1 cellular context compared by ENCODE assay signal in genomic region chr1:43524804-43525203, GRCh38.
A peak's percentile ranks its signal among the peaks of the same experiment; 100 is the strongest.
TF ChIP-seq lines count a peak whose summit lies in the region.

No MANE protein-coding gene starts in this region.

TF ChIP-seq in K562, 482 proteins besides CTCF, POLR2A, EP300 and RAD21 (continued from another document and continues in another):
- TF ChIP-seq TFE3 (CRISPR knock-in tag; IDR thresholded peaks at IDR 0.05), result no peak
- no peak for TF ChIP-seq DLX4 (CRISPR knock-in tag; IDR thresholded peaks at IDR 0.05)
- peak; percentile 32; the same call in 1 of the 2 replicates for TF ChIP-seq CBFA2T2 (conservative IDR thresholded peaks at IDR 0.05)
- no peak for TF ChIP-seq KAT8 (IDR thresholded peaks at IDR 0.05; ENCODE audit: low read depth)
- 0 out of 2 replicates have a peak, but pooled peaks have one; percentile 22 for TF ChIP-seq GABPB1 (CRISPR knock-in tag; IDR thresholded peaks at IDR 0.05)
- no peak for TF ChIP-seq NR1H2 (CRISPR knock-in tag; IDR thresholded peaks at IDR 0.05)
- no peak for TF ChIP-seq BCLAF1 (IDR thresholded peaks at IDR 0.05; ENCODE audit: borderline replicate concordance in 1 of 2, control insufficient read depth in 1 of 2, low read depth in 2 of 2, low read length in 1 of 2)
- TF ChIP-seq ZBTB7A (IDR thresholded peaks at IDR 0.05; ENCODE audit: borderline replicate concordance, control insufficient read depth, low read depth, low read length), result no peak
- no peak for TF ChIP-seq KAT2B (IDR thresholded peaks at IDR 0.05; ENCODE audit: low read depth, low read length)
- no peak for TF ChIP-seq HNRNPUL1 (IDR thresholded peaks at IDR 0.05; ENCODE audit: low read length)
- TF ChIP-seq SFPQ (IDR thresholded peaks at IDR 0.05; ENCODE audit: low read depth, low read length), result no peak
- TF ChIP-seq PRPF4 (IDR thresholded peaks at IDR 0.05; ENCODE audit: insufficient read depth, low read depth, low read length, poor library complexity, severe bottlenecking), result no peak
- TF ChIP-seq ZNF449 (CRISPR knock-in tag; IDR thresholded peaks at IDR 0.05), result no peak
- TF ChIP-seq ZNF384 (IDR thresholded peaks at IDR 0.05; ENCODE audit: low read depth, low read length), result no peak
- no peak for TF ChIP-seq HNRNPL (IDR thresholded peaks at IDR 0.05; ENCODE audit: low read depth, low read length)
- no peak for TF ChIP-seq E2F6 (IDR thresholded peaks at IDR 0.05; ENCODE audit: borderline replicate concordance in 1 of 2, extremely low read depth in 1 of 2, insufficient read depth in 1 of 2, insufficient read length in 1 of 2, low read depth in 1 of 2, low read length in 1 of 2, poor library complexity in 1 of 2, severe bottlenecking in 1 of 2)
- TF ChIP-seq CREB1 (IDR thresholded peaks at IDR 0.05), result no peak
- TF ChIP-seq CREB1 (CRISPR knock-in tag; IDR thresholded peaks at IDR 0.05), result peak; percentile 21; the same call in 1 of the 2 replicates
- peak; percentile 88; the same call in 1 of the 2 replicates for TF ChIP-seq RERE (CRISPR knock-in tag; IDR thresholded peaks at IDR 0.05; ENCODE audit: borderline replicate concordance)
- no peak for TF ChIP-seq SMARCE1 (IDR thresholded peaks at IDR 0.05)
- no peak for TF ChIP-seq ARID3A (IDR thresholded peaks at IDR 0.05; ENCODE audit: borderline replicate concordance, low read depth, low read length)
- no peak for TF ChIP-seq ZFX (CRISPR knock-in tag; IDR thresholded peaks at IDR 0.05)
- no peak for TF ChIP-seq JUND (IDR thresholded peaks at IDR 0.05; ENCODE audit: borderline replicate concordance, low read depth, low read length)
- TF ChIP-seq JUND (tag; IDR thresholded peaks at IDR 0.05; ENCODE audit: borderline replicate concordance, low read depth, low read length), result peak; percentile 49; the same call in 1 of the 3 replicates
- TF ChIP-seq ZNF57 (CRISPR knock-in tag; IDR thresholded peaks at IDR 0.05), result no peak
- TF ChIP-seq ZNF75A (CRISPR knock-in tag; IDR thresholded peaks at IDR 0.05), result no peak
- TF ChIP-seq ZZZ3 (IDR thresholded peaks at IDR 0.05), result no peak
- no peak for TF ChIP-seq SMAD4 (CRISPR knock-in tag; conservative IDR thresholded peaks at IDR 0.05)
- no peak for TF ChIP-seq BHLHE40 (IDR thresholded peaks at IDR 0.05; ENCODE audit: low read length)
- no peak for TF ChIP-seq ZNF778 (CRISPR knock-in tag; IDR thresholded peaks at IDR 0.05)
- TF ChIP-seq ATF6 (CRISPR knock-in tag; IDR thresholded peaks at IDR 0.05), result no peak
- TF ChIP-seq FOXP1 (CRISPR knock-in tag; IDR thresholded peaks at IDR 0.05), result no peak
- TF ChIP-seq TRIM25 (IDR thresholded peaks at IDR 0.05; ENCODE audit: borderline replicate concordance), result no peak
- no peak for TF ChIP-seq RBM25 (IDR thresholded peaks at IDR 0.05; ENCODE audit: low read depth, low read length, severe bottlenecking)
- no peak for TF ChIP-seq ETS2 (tag; IDR thresholded peaks at IDR 0.05; ENCODE audit: borderline replicate concordance, poor library complexity, severe bottlenecking)
- no peak for TF ChIP-seq RUNX1 (IDR thresholded peaks at IDR 0.05; ENCODE audit: low read depth)
- TF ChIP-seq NFXL1 (CRISPR knock-in tag; IDR thresholded peaks at IDR 0.05), result no peak
- no peak for TF ChIP-seq ZBTB1 (CRISPR knock-in tag; IDR thresholded peaks at IDR 0.05; ENCODE audit: borderline replicate concordance, low read depth)
- TF ChIP-seq IFI16 (CRISPR knock-in tag; IDR thresholded peaks at IDR 0.05), result no peak
- no peak for TF ChIP-seq ZNF445 (CRISPR knock-in tag; IDR thresholded peaks at IDR 0.05; ENCODE audit: low read depth)
- no peak for TF ChIP-seq NFYB (IDR thresholded peaks at IDR 0.05; ENCODE audit: extremely low read depth, insufficient read length)
